17 cellular contexts compared by ENCODE assay signal in the genomic region with DNA sequence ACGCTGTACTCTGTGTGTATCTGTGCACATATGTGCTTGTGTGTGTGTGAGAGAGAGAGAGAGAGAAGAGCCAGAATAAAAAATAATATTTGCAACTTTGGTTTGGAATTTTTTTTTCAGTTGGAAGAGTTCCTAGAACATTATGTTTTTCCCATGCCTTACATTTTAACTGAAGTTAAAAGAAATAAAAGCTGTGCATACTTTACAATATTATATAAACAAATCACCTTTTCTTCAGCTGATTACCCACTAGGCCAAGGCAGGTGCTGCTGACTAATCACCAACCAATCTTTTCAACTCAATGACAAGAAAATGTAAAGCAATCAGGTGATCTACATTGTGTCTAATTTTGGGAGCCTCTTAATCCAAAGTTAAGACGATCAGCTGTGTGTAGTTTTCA.
DNase-seq lines count a peak whose midpoint lies in the region; ATAC-seq and TF ChIP-seq lines count a peak whose summit lies in the region.
"Had no signal": no experiment of that assay in that cellular context is flagged by ENCODE, and none has a peak within 500 bp of the region (broad histone marks: within the 10 kb centered on the region; RNA-seq: fewer than 3 reads in every experiment).

No MANE protein-coding gene starts in this region.

- no peak overlapping the region for H2AFZ ChIP-seq in neural progenitor cell (replicated peaks)
- H2AFZ ChIP-seq: GM23248 had no signal

- H3K4me1 ChIP-seq in gastroesophageal sphincter, result peaks cover 11 to 52% (median 20%) of the 10 kb centered on the region in 3 donors
- peaks cover 0 to 2% of the 10 kb centered on the region in 2 donors for H3K4me1 ChIP-seq in aorta (ENCODE audit: control insufficient read depth in 1 of 2, insufficient read depth in 2 of 2, low read length in 2 of 2)
- no peaks in the 10 kb centered on the region for H3K4me1 ChIP-seq in neural progenitor cell

- ATAC-seq in gastroesophageal sphincter (peak; percentile 45), sciatic nerve (peak; percentile 28), aorta (ENCODE audit: low FRiP score) (peak; percentile 12), GM21381 (IDR thresholded peaks at IDR 0.05; ENCODE audit: unreplicated experiment) (no peak)
- ATAC-seq: CD8-positive, alpha-beta T cell had no signal

- H3K4me1 Mint-ChIP-seq in neural progenitor cell, result peaks cover 10% of the 10 kb centered on the region

- H3K27me3 Mint-ChIP-seq in neural progenitor cell (ENCODE audit: insufficient read depth, low read depth), result no peaks in the 10 kb centered on the region

- no peak for TF ChIP-seq POLR2A in gastroesophageal sphincter (IDR thresholded peaks at IDR 0.05)

- no peaks in the 10 kb centered on the region for H3K9me3 Mint-ChIP-seq in neural progenitor cell
- H3K9me3 Mint-ChIP-seq: CD8-positive, alpha-beta T cell had no signal

- H3K9ac ChIP-seq in neural progenitor cell, result no peak overlapping the region
- H3K9ac ChIP-seq: BLaER1, GM23248 had no signal

- intact Hi-C loops in sciatic nerve (cut with DNase I), result no loop called here
- intact Hi-C loops in aorta (cut with DNase I), result no loop called here

- H3K9me3 ChIP-seq in gastroesophageal sphincter, result no peaks in the 10 kb centered on the region
- H3K9me3 ChIP-seq in aorta (ENCODE audit: control insufficient read depth, low read length), result no peaks in the 10 kb centered on the region
- H3K9me3 ChIP-seq in neural progenitor cell (ENCODE audit: low read depth), result no peaks in the 10 kb centered on the region
- H3K9me3 ChIP-seq: BLaER1 had no signal

- no peak overlapping the region for H3K4me3 Mint-ChIP-seq in neural progenitor cell
- H3K4me3 Mint-ChIP-seq: CD8-positive, alpha-beta T cell had no signal

- no peak overlapping the region for H3K4me2 ChIP-seq in neural progenitor cell
- H3K4me2 ChIP-seq: BLaER1 had no signal

- peak overlapping the region; percentile 76 to 91 (median 81) for H3K27ac ChIP-seq in gastroesophageal sphincter
- no peak overlapping the region for H3K27ac ChIP-seq in aorta (ENCODE audit: low read depth in 1 of 2, low read length in 2 of 2)
- no peak overlapping the region for H3K27ac ChIP-seq in neural progenitor cell
- H3K27ac ChIP-seq: BLaER1, GM23248 had no signal

- peak; percentile 8 for DNase-seq in astrocyte of the spinal cord (ENCODE audit: low read depth, low spot score)
- DNase-seq in sciatic nerve (ENCODE audit: low spot score), result no peak
- DNase-seq in aorta, result no peak
- DNase-seq in KG1 (lab: John Stamatoyannopoulos, UW), result no peak
- DNase-seq in neural progenitor cell (ENCODE audit: low spot score), result no peak
- DNase-seq: CD8-positive, alpha-beta T cell; DND-41; GM23248; HCEC 1CT; Kasumi-1; NCI-H1105 treated with DMSO at 0.1 percent for 48 hours; NCI-H187; NCI-H526 treated with DMSO at 0.1 percent for 48 hours; SHP77 had no signal

- no peaks in the 10 kb centered on the region for H3K36me3 ChIP-seq in gastroesophageal sphincter
- no peaks in the 10 kb centered on the region for H3K36me3 ChIP-seq in aorta (ENCODE audit: control insufficient read depth in 1 of 2, insufficient read depth in 2 of 2, low read length in 1 of 2)
- no peaks in the 10 kb centered on the region for H3K36me3 ChIP-seq in neural progenitor cell
- H3K36me3 ChIP-seq: BLaER1 had no signal

- no peak for TF ChIP-seq EP300 in gastroesophageal sphincter (IDR thresholded peaks at IDR 0.05)

- no peaks in the 10 kb centered on the region for H3K79me2 ChIP-seq in neural progenitor cell (ENCODE audit: low read depth)

- no peak overlapping the region for H3K4me3 ChIP-seq in astrocyte of the spinal cord (ENCODE audit: low read depth, low read length)
- no peak overlapping the region for H3K4me3 ChIP-seq in gastroesophageal sphincter
- no peak overlapping the region for H3K4me3 ChIP-seq in aorta (ENCODE audit: low read length in 2 of 2)
- no peak overlapping the region for H3K4me3 ChIP-seq in neural progenitor cell
- H3K4me3 ChIP-seq: BLaER1, GM23248 had no signal

- 35 to 40% methylated on average over 2 of the region's 2 CpGs for WGBS in gastroesophageal sphincter (ENCODE audit: low coverage in 1 of 2), 2 donors
- 10 to 26% methylated on average over 2 of the region's 2 CpGs for WGBS in aorta, 2 donors

- in situ Hi-C loops in astrocyte of the spinal cord (cut with HindIII; ENCODE audit: low sequenced_read_pairs), result no loop called here

- no peaks in the 10 kb centered on the region for H3K27me3 ChIP-seq in gastroesophageal sphincter
- H3K27me3 ChIP-seq in aorta (ENCODE audit: control insufficient read depth in 1 of 2, insufficient read depth in 2 of 2, low read length in 1 of 2), result no peaks in the 10 kb centered on the region
- no peaks in the 10 kb centered on the region for H3K27me3 ChIP-seq in neural progenitor cell
- H3K27me3 ChIP-seq: BLaER1 had no signal

- H3K36me3 Mint-ChIP-seq in neural progenitor cell, result no peaks in the 10 kb centered on the region
- H3K36me3 Mint-ChIP-seq: CD8-positive, alpha-beta T cell had no signal

- TF ChIP-seq CTCF in astrocyte of the spinal cord (IDR thresholded peaks at IDR 0.05; ENCODE audit: low read depth, low read length) (no peak), gastroesophageal sphincter (IDR thresholded peaks at IDR 0.05) (no peak), neural progenitor cell (IDR thresholded peaks at IDR 0.05) (no peak)

- H4K20me1 ChIP-seq in neural progenitor cell (ENCODE audit: low read depth), result no peaks in the 10 kb centered on the region
- H4K20me1 ChIP-seq: BLaER1 had no signal

- H3K27ac Mint-ChIP-seq in neural progenitor cell, result no peak overlapping the region
- H3K27ac Mint-ChIP-seq: CD8-positive, alpha-beta T cell had no signal

- no peaks in the 10 kb centered on the region for H3F3A ChIP-seq in neural progenitor cell (ENCODE audit: low read depth)

Comparison
In these comparisons a context has a peak if more than half of its experiments do, and no peak if none do; other contexts are left out.
1. H3K27ac ChIP-seq: peak in gastroesophageal sphincter (4 of 4); none in aorta (0 of 2) and neural progenitor cell (single experiment).